9 cellular contexts compared by ENCODE assay signal in genomic region chr16:57859331-57859730, GRCh38. TPM values are rescaled to one million over a fixed set of nuclear protein-coding genes. Genes with fewer than 3 reads are reported as not detected.
DNase-seq lines count a peak whose midpoint lies in the region; ATAC-seq, FAIRE-seq and TF ChIP-seq lines count a peak whose summit lies in the region.
"Had no signal": no experiment of that assay in that cellular context is flagged by ENCODE, and none has a peak within 500 bp of the region (broad histone marks: within the 10 kb centered on the region; RNA-seq: fewer than 3 reads in every experiment).

No MANE protein-coding gene starts in this region.

- no peak overlapping the region for H3K4me3 ChIP-seq in cardiac muscle cell
- no peak overlapping the region for H3K4me3 ChIP-seq in OCI-LY7 (ENCODE audit: low read depth, low read length, poor library complexity, severe bottlenecking)

- POLR2A ChIA-PET in OCI-LY7 (lab: Charles Lee) = interaction anchor here (0.5 kb wide), 1 partner anchor 149 kb away, joined by 5 read pairs; no protein-coding TSS in a partner anchor

- TF ChIP-seq POLR2A in erythroblast (IDR thresholded peaks at IDR 0.05; ENCODE audit: low read length) = no peak

- no peaks in the 10 kb centered on the region for H3K27me3 ChIP-seq in cardiac muscle cell

- H3K4me1 ChIP-seq in cardiac muscle cell (ENCODE audit: low read depth) = peaks cover 40% of the 10 kb centered on the region
- H3K4me1 ChIP-seq in OCI-LY7 (ENCODE audit: insufficient read depth, low read length, poor library complexity, severe bottlenecking) = no peaks in the 10 kb centered on the region

- intact Hi-C loops in Right ventricle myocardium inferior (cut with DNase I) (no loop called here), OCI-LY7 (cut with micrococcal nuclease; ENCODE audit: unreplicated experiment) (no loop called here)

- H3K9me2 ChIP-seq in OCI-LY7 (ENCODE audit: insufficient read depth, low read length) = no peaks in the 10 kb centered on the region

- CTCF ChIA-PET in OCI-LY7 (lab: Charles Lee; ENCODE audit: unreplicated experiment) = no interaction called here

- BruUV-seq in OCI-LY7 (replicated peaks; lab: Mats Ljungman, UMichigan) = no TSS peak

- H4K20me1 ChIP-seq in OCI-LY7 (ENCODE audit: insufficient read depth, low read length) = no peaks in the 10 kb centered on the region

- H3K9me3 ChIP-seq in cardiac muscle cell (ENCODE audit: low read depth) (no peaks in the 10 kb centered on the region), OCI-LY7 (ENCODE audit: low read length) (no peaks in the 10 kb centered on the region)

- FAIRE-seq in urothelium cell line (lab: Jason Lieb, UNC) = no peak

- H3K36me3 ChIP-seq in cardiac muscle cell = no peaks in the 10 kb centered on the region
- no peaks in the 10 kb centered on the region for H3K36me3 ChIP-seq in OCI-LY7 (ENCODE audit: insufficient read depth, low read length)

- no peak overlapping the region for H3K4me2 ChIP-seq in OCI-LY7 (ENCODE audit: low read length)

- H2AFZ ChIP-seq in OCI-LY7 (ENCODE audit: low read length) = no peak overlapping the region

- TF ChIP-seq CTCF in cardiac muscle cell (IDR thresholded peaks at IDR 0.05; ENCODE audit: low read depth, low read length) (peak; percentile 54), OCI-LY7 (conservative IDR thresholded peaks at IDR 0.05; ENCODE audit: low read length) (peak; percentile 52; the same call in 1 of the 2 replicates)

- H3K27ac ChIP-seq in cardiac muscle cell = peak overlapping the region; percentile 90
- H3K27ac ChIP-seq in OCI-LY7 (ENCODE audit: low read depth, low read length, poor library complexity, severe bottlenecking) = no peak overlapping the region

- DNase-seq in cardiac muscle cell (ENCODE audit: low read depth in 1 of 2, low spot score in 1 of 2) (peak; percentile 66 to 77), Right ventricle myocardium inferior (ENCODE audit: missing footprints) (no peak), OCI-LY7 (ENCODE audit: low spot score) (peak; percentile 13), erythroblast (lab: John Stamatoyannopoulos, UW) (peak; percentile 15 to 19), urothelium cell line (ENCODE audit: low spot score) (peak; percentile 56), UCSD-AML1 (lab: John Stamatoyannopoulos, UW; ENCODE audit: unreplicated experiment) (no peak)
- no peak for DNase-seq in stimulated activated CD8-positive, alpha-beta memory T cell treated with anti-CD3 and anti-CD28 coated beads, Interleukin-4, amount 100 ng/mL, for 48 hours
- DNase-seq: head of caudate nucleus had no signal

- no peak for ATAC-seq in Right ventricle myocardium inferior
- ATAC-seq in HG03354 (IDR thresholded peaks at IDR 0.05; ENCODE audit: poor library complexity, severe bottlenecking, unreplicated experiment) = no peak

- no peaks in the 10 kb centered on the region for H3K79me2 ChIP-seq in OCI-LY7 (ENCODE audit: insufficient read depth, low read depth, low read length)

RNA-seq across cellular contexts. Expression of gene KIFC3, which starts 57.0 kb away (rescaled TPM):
- total RNA-seq in cardiac muscle cell = 28.4 and 50.1 TPM in 2 replicates
- polyA plus RNA-seq in cardiac muscle cell = 24.8 and 33.0 TPM in 2 replicates
- total RNA-seq in Right ventricle myocardium inferior = 55.3 TPM
- not detected in 2 replicates for total RNA-seq in OCI-LY7 (2014; rRNA removed; shearing (Covaris generic))
- 0.61 TPM in 1 of 2 replicates, not detected in the other for total RNA-seq in OCI-LY7 (2022)

Comparison
In these comparisons a context has a peak if more than half of its experiments do, and no peak if none do; other contexts are left out.
1. DNase-seq: peak in cardiac muscle cell (2 of 2), OCI-LY7 (single experiment), erythroblast (2 of 2) and urothelium cell line (single experiment); none in Right ventricle myocardium inferior (single experiment), stimulated activated CD8-positive, alpha-beta memory T cell treated with anti-CD3 and anti-CD28 coated beads, Interleukin-4, amount 100 ng/mL, for 48 hours (single experiment) and UCSD-AML1 (single experiment).
2. RNA of gene KIFC3, which starts 57.0 kb away (total RNA-seq): 55.3 TPM in Right ventricle myocardium inferior (single experiment) and 28.4 to 50.1 TPM in cardiac muscle cell; 0.61 TPM in OCI-LY7; every median in the first group is over 10 times any median in the second.